ENCODE assay signal across 20 cellular contexts in the genomic region with DNA sequence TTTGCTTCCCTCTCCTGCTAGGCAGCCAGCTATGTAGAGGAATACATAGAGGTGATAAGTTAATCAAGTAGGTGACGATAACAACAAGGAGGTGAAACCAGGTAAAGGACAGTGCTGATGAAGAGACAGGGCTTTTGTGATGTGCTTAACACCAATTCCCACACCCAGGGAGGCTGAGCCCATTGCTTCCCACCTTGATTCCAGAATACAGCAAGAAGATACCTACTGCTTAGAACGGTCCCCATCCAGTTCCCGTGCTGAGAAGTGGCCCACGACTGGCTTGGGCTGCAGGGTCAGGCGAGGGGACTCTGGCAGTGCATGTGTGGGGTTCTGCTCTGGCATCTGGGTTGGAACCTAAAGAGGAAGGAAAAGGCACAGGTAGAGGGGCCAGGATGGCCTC. TPM values are rescaled to one million over a fixed set of nuclear protein-coding genes. Genes with fewer than 3 reads are reported as not detected.
DNase-seq lines count a peak whose midpoint lies in the region; ATAC-seq, FAIRE-seq and TF ChIP-seq lines count a peak whose summit lies in the region.
"Had no signal": no experiment of that assay in that cellular context is flagged by ENCODE, and none has a peak within 500 bp of the region (broad histone marks: within the 10 kb centered on the region; RNA-seq: fewer than 3 reads in every experiment).

No MANE protein-coding gene starts in this region.

- ATAC-seq in GM18511 (IDR thresholded peaks at IDR 0.05; ENCODE audit: unreplicated experiment), result no peak
- ATAC-seq: HepG2 had no signal

- intact Hi-C loops in posterior vena cava (cut with DNase I), result no loop called here

- H3K27me3 ChIP-seq in AG04450 (ENCODE audit: control insufficient read depth, insufficient read depth, low read length), result no peaks in the 10 kb centered on the region

- H3K27ac Mint-ChIP-seq in chondrocyte (ENCODE audit: unreplicated experiment), result no peak overlapping the region

- no peak for TF ChIP-seq CTCF in AG04450 (IDR thresholded peaks at IDR 0.05; ENCODE audit: low read depth, low read length)
- TF ChIP-seq CTCF in D721Med (IDR thresholded peaks at IDR 0.05; ENCODE audit: insufficient read depth, missing control alignments), result no peak
- no peak for TF ChIP-seq CTCF in chondrocyte (IDR thresholded peaks at IDR 0.05)

- H3K9me3 Mint-ChIP-seq in chondrocyte (ENCODE audit: low read depth), result no peaks in the 10 kb centered on the region

- POLR2A ChIA-PET in AG04450 (lab: Yijun Ruan, JAX), result interaction anchor here (0.8 kb wide), 1 partner anchor 49 kb away, joined by 3 read pairs; no protein-coding TSS in a partner anchor

- H3K27me3 Mint-ChIP-seq in chondrocyte (ENCODE audit: low read depth), result no peaks in the 10 kb centered on the region

- H3K27ac ChIP-seq in AG04450 (ENCODE audit: low read depth, low read length), result peak overlapping the region; percentile 11
- H3K27ac ChIP-seq: C4-2B had no signal

- no peak overlapping the region for H3K4me3 ChIP-seq in AG04450 (ENCODE audit: low read depth, low read length)

- H3K4me1 Mint-ChIP-seq in chondrocyte (ENCODE audit: low read depth), result no peaks in the 10 kb centered on the region

- no peak overlapping the region for H3K4me3 Mint-ChIP-seq in chondrocyte (ENCODE audit: unreplicated experiment)

- no peak for FAIRE-seq in D721Med (lab: Jason Lieb, UNC)
- FAIRE-seq: HepG2 had no signal

- CTCF ChIA-PET in AG04450 (lab: Charles Lee), result interaction anchor here (1.1 to 2.6 kb wide), 3 partner anchors 10 to 87 kb away, joined by 5 to 13 read pairs (median 5); no protein-coding TSS in a partner anchor

- no peaks in the 10 kb centered on the region for H3K36me3 Mint-ChIP-seq in chondrocyte (ENCODE audit: low read depth)

- DNase-seq in AG04450 (ENCODE audit: low read depth, low spot score) (no peak), D721Med (ENCODE audit: insufficient read length, low spot score) (peak; percentile 1), chondrocyte (ENCODE audit: low spot score) (peak; percentile 54), posterior vena cava (ENCODE audit: low spot score) (peak; percentile 32), retina (no peak)
- DNase-seq in NK-92 treated with Interleukin-12 subunit alpha and Interleukin-12 subunit beta, amount 100 ng/mL, for 24 hours (lab: John Stamatoyannopoulos, UW), result no peak
- DNase-seq: ACHN, AML-193, DND-41, KBM-7, NCI-H187, NCI-H2227 treated with DMSO at 0.1 percent for 48 hours, NCI-H510A treated with DMSO at 0.1 percent for 48 hours, NCI-H774, OCI-M1 had no signal

- H3K9me3 ChIP-seq in AG04450 (ENCODE audit: control insufficient read depth, insufficient read depth, low read length), result no peaks in the 10 kb centered on the region; the same call in 1 of the 2 replicates

RNA-seq across cellular contexts. Expression of gene GFAP, which starts 16.1 kb away (rescaled TPM):
- polyA plus RNA-seq in AG04450 (2011; rRNA removed), result 0.40 and 0.46 TPM in 2 replicates
- 0.61 TPM in 1 of 2 replicates, not detected in the other for polyA minus RNA-seq in AG04450 (2011; rRNA and poly(A)+ RNA removed)
- 0.55 to 1.0 TPM in 2 of 3 replicates, not detected in the other for total RNA-seq in chondrocyte
- total RNA-seq in posterior vena cava, result 1 to 10 TPM in 1 of 2 donors, under 1 TPM in 1; 0.51 to 1.7 TPM
- total RNA-seq: G401, H4 had no signal

RNA-seq across cellular contexts. Expression of gene KIF18B, which starts 16.2 kb away (rescaled TPM):
- polyA plus RNA-seq in AG04450 (2011; rRNA removed), result 2.4 and 2.6 TPM in 2 replicates
- 9.5 and 13.3 TPM in 2 replicates for polyA minus RNA-seq in AG04450 (2011; rRNA and poly(A)+ RNA removed)
- total RNA-seq in chondrocyte (3.9 to 7.7 TPM (median 5.2 TPM) in 3 replicates), posterior vena cava (under 1 TPM; 0.10 to 0.65 TPM)

RNA-seq across cellular contexts. Expression of gene EFTUD2, which starts 32.1 kb away (rescaled TPM):
- 123 and 147 TPM in 2 replicates for polyA plus RNA-seq in AG04450 (2011; rRNA removed)
- polyA minus RNA-seq in AG04450 (2011; rRNA and poly(A)+ RNA removed), result 175 and 196 TPM in 2 replicates
- total RNA-seq in chondrocyte, result 71.9 to 99.2 TPM (median 75.9 TPM) in 3 replicates
- total RNA-seq in posterior vena cava, result 10 to 100 TPM; 65.2 to 71.9 TPM

RNA-seq across cellular contexts. Expression of gene C1QL1, which starts 36.7 kb away (rescaled TPM):
- 1.9 and 2.2 TPM in 2 replicates for polyA plus RNA-seq in AG04450 (2011; rRNA removed)
- polyA minus RNA-seq in AG04450 (2011; rRNA and poly(A)+ RNA removed), result 1.1 and 1.8 TPM in 2 replicates
- total RNA-seq in chondrocyte (1.6 to 2.8 TPM (median 2.0 TPM) in 3 replicates), posterior vena cava (under 1 TPM; 0.19 to 0.42 TPM)

Comparison
In these comparisons a context has a peak if more than half of its experiments do, and no peak if none do; other contexts are left out.
1. DNase-seq: peak in D721Med (single experiment), chondrocyte (single experiment) and posterior vena cava (single experiment); none in AG04450 (single experiment), NK-92 treated with Interleukin-12 subunit alpha and Interleukin-12 subunit beta, amount 100 ng/mL, for 24 hours (single experiment) and retina (single experiment).